ENCODE assay signal across 11 cellular contexts in genomic region chr12:90174198-90174510, GRCh38.
A peak's percentile ranks its signal among the peaks of the same experiment; 100 is the strongest.
DNase-seq lines count a peak whose midpoint lies in the region; ATAC-seq and TF ChIP-seq lines count a peak whose summit lies in the region.
"Had no signal": no experiment of that assay in that cellular context is flagged by ENCODE, and none has a peak within 500 bp of the region (broad histone marks: within the 10 kb centered on the region; RNA-seq: fewer than 3 reads in every experiment).

No MANE protein-coding gene starts in this region.

- no peaks in the 10 kb centered on the region for H3K36me3 Mint-ChIP-seq in activated CD4-positive, alpha-beta T cell treated with anti-CD3 and anti-CD28 coated beads for 36 hours (ENCODE audit: low read depth)
- H3K36me3 Mint-ChIP-seq: naive thymus-derived CD4-positive, alpha-beta T cell had no signal

- H3K9me3 Mint-ChIP-seq in activated CD4-positive, alpha-beta T cell treated with anti-CD3 and anti-CD28 coated beads for 36 hours (ENCODE audit: low read depth): no peaks in the 10 kb centered on the region

- ATAC-seq in activated CD4-positive, alpha-beta T cell treated with anti-CD3 and anti-CD28 coated beads for 36 hours: peak; percentile 84
- ATAC-seq in HG02973 (IDR thresholded peaks at IDR 0.05; ENCODE audit: unreplicated experiment): peak; percentile 69
- no peak for ATAC-seq in left lobe of liver
- ATAC-seq in GM21528 (IDR thresholded peaks at IDR 0.05; ENCODE audit: low FRiP score, unreplicated experiment): no peak
- ATAC-seq: gastroesophageal sphincter; naive thymus-derived CD4-positive, alpha-beta T cell had no signal

- CTCF ChIA-PET in activated CD4-positive, alpha-beta T cell treated with anti-CD3 and anti-CD28 coated beads for 36 hours (lab: Charles Lee): interaction anchor here (0.7 kb wide), 1 partner anchor 685 kb away, joined by 3 read pairs; no protein-coding TSS in a partner anchor

- intact Hi-C loops in activated CD4-positive, alpha-beta T cell treated with anti-CD3 and anti-CD28 coated beads for 36 hours (cut with DNase I, micrococcal nuclease): no loop called here

- TF ChIP-seq POLR2A in erythroblast (IDR thresholded peaks at IDR 0.05; ENCODE audit: low read length): no peak

- no peaks in the 10 kb centered on the region for H3K27me3 Mint-ChIP-seq in activated CD4-positive, alpha-beta T cell treated with anti-CD3 and anti-CD28 coated beads for 36 hours

- H3K27ac Mint-ChIP-seq in activated CD4-positive, alpha-beta T cell treated with anti-CD3 and anti-CD28 coated beads for 36 hours: no peak overlapping the region
- H3K27ac Mint-ChIP-seq: naive thymus-derived CD4-positive, alpha-beta T cell had no signal

- POLR2A ChIA-PET in activated CD4-positive, alpha-beta T cell treated with anti-CD3 and anti-CD28 coated beads for 36 hours (lab: Charles Lee): no interaction called here

- H3K4me3 Mint-ChIP-seq in activated CD4-positive, alpha-beta T cell treated with anti-CD3 and anti-CD28 coated beads for 36 hours: no peak overlapping the region
- H3K4me3 Mint-ChIP-seq: naive thymus-derived CD4-positive, alpha-beta T cell had no signal

- DNase-seq in activated CD4-positive, alpha-beta T cell treated with anti-CD3 and anti-CD28 coated beads for 36 hours: peak; percentile 20
- DNase-seq in activated CD4-positive, alpha-beta T cell treated with anti-CD3 and anti-CD28 coated beads, Interleukin-2, amount 50 U/mL, for 4 hours: no peak
- DNase-seq in amniotic epithelial cell (ENCODE audit: low read depth) (peak; percentile 52), putamen (ENCODE audit: low spot score) (peak; percentile 10), erythroblast (lab: John Stamatoyannopoulos, UW) (no peak), left lobe of liver (ENCODE audit: low spot score) (no peak)
- DNase-seq: naive thymus-derived CD4-positive, alpha-beta T cell; NCI-H1930 had no signal

- peaks cover 4% of the 10 kb centered on the region for H3K4me1 Mint-ChIP-seq in activated CD4-positive, alpha-beta T cell treated with anti-CD3 and anti-CD28 coated beads for 36 hours
- H3K4me1 Mint-ChIP-seq: naive thymus-derived CD4-positive, alpha-beta T cell had no signal

Comparison
In these comparisons a context has a peak if more than half of its experiments do, and no peak if none do; other contexts are left out.
1. DNase-seq: peak in activated CD4-positive, alpha-beta T cell treated with anti-CD3 and anti-CD28 coated beads for 36 hours (single experiment), amniotic epithelial cell (single experiment) and putamen (single experiment); none in activated CD4-positive, alpha-beta T cell treated with anti-CD3 and anti-CD28 coated beads, Interleukin-2, amount 50 U/mL, for 4 hours (0 of 2), erythroblast (0 of 2) and left lobe of liver (single experiment).
2. ATAC-seq: peak in activated CD4-positive, alpha-beta T cell treated with anti-CD3 and anti-CD28 coated beads for 36 hours (single experiment) and HG02973 (single experiment); none in left lobe of liver (single experiment) and GM21528 (single experiment).